7 cellular contexts compared by ENCODE assay signal in genomic region chr11:118572075-118572913, GRCh38.
DNase-seq lines count a peak whose midpoint lies in the region; ATAC-seq lines count a peak whose summit lies in the region.

Gene ARCN1, plus strand, starts transcription at chr11:118572409. Its CDS starts 139 bp downstream, at chr11:118572548.

- peak; percentile 75 for ATAC-seq in GM18511 (IDR thresholded peaks at IDR 0.05; ENCODE audit: unreplicated experiment)
- peak; percentile 54 for ATAC-seq in HG03025 (IDR thresholded peaks at IDR 0.05; ENCODE audit: low FRiP score, unreplicated experiment)
- peak; percentile 82 to 83 for ATAC-seq in activated CD4-positive, CD25-positive, alpha-beta regulatory T cell treated with anti-CD3 and anti-CD28 coated beads, Interleukin-2, amount 50 U/mL, for 24 hours

- DNase-seq in NCI-H2227 treated with DMSO at 0.1 percent for 48 hours (lab: John Stamatoyannopoulos, UW) (peak; percentile 29), iris pigment epithelial cell (ENCODE audit: low read depth) (peak; percentile 72)
- peak; percentile 77 for DNase-seq in central memory CD4-positive, alpha-beta T cell
- DNase-seq in stimulated activated CD4-positive, alpha-beta T cell treated with anti-CD3 and anti-CD28 coated beads, Interleukin-12 subunit alpha, Interleukin-12 subunit beta, amount 100 ng/mL, for 24 hours (ENCODE audit: low read depth in 2 of 2): peak; percentile 65 to 66

Comparison
In these comparisons a context has a peak if more than half of its experiments do, and no peak if none do; other contexts are left out.
1. Peak in every context shown above with its lines: DNase-seq and ATAC-seq.